Comparison of ENCODE assay signal across 8 cellular contexts in genomic region chr15:57375827-57376694, GRCh38. TPM values are rescaled to one million over a fixed set of nuclear protein-coding genes. Genes with fewer than 3 reads are reported as not detected.
DNase-seq lines count a peak whose midpoint lies in the region; ATAC-seq, FAIRE-seq and TF ChIP-seq lines count a peak whose summit lies in the region.

TSS of gene CGNL1 (plus strand) at chr15:57376505. CDS start at chr15:57438000, 61,495 bp downstream.

- peak; percentile 36 to 48 for ATAC-seq in stimulated activated naive B cell treated with anti-CD40 and anti-IgM and Interleukin-4, amounts not matched to agents 10 μg/mL and 1 μg/mL and 100 μg/mL, for 72 hours (replicated peaks)
- ATAC-seq in HG02840 (IDR thresholded peaks at IDR 0.05; ENCODE audit: low FRiP score, unreplicated experiment) (no peak), HG03521 (IDR thresholded peaks at IDR 0.05; ENCODE audit: unreplicated experiment) (no peak)

- H3K4me3 ChIP-seq in cardiac fibroblast (replicated peaks in 1 of 2; ENCODE audit: low read depth in 2 of 2, low read length in 2 of 2) (peak within 1 kb of the TSS; percentile 63 to 66), kidney epithelial cell (ENCODE audit: low read depth, low read length) (peak within 1 kb of the TSS; percentile 74)

- no peaks in the 10 kb centered on the region for H3K27me3 ChIP-seq in kidney epithelial cell (ENCODE audit: control insufficient read depth, insufficient read depth, low read length)

- peaks cover 0 to 1% of the 10 kb centered on the region in 2 donors for H3K36me3 Mint-ChIP-seq in stimulated activated naive B cell treated with anti-CD40 and anti-IgM and Interleukin-4, amounts not matched to agents 10 μg/mL and 1 μg/mL and 100 μg/mL, for 72 hours

- peaks cover 58 to 64% of the 10 kb centered on the region in 2 donors for H3K27me3 Mint-ChIP-seq in stimulated activated naive B cell treated with anti-CD40 and anti-IgM and Interleukin-4, amounts not matched to agents 10 μg/mL and 1 μg/mL and 100 μg/mL, for 72 hours

- no peaks in the 10 kb centered on the region for H3K36me3 ChIP-seq in kidney epithelial cell (ENCODE audit: control insufficient read depth, insufficient read depth, low read length)

- H3K27ac Mint-ChIP-seq in stimulated activated naive B cell treated with anti-CD40 and anti-IgM and Interleukin-4, amounts not matched to agents 10 μg/mL and 1 μg/mL and 100 μg/mL, for 72 hours = no peak within 1 kb of the TSS

- peak within 1 kb of the TSS; percentile 81 to 88 for H3K4me3 Mint-ChIP-seq in stimulated activated naive B cell treated with anti-CD40 and anti-IgM and Interleukin-4, amounts not matched to agents 10 μg/mL and 1 μg/mL and 100 μg/mL, for 72 hours

- DNase-seq in AG08396 (ENCODE audit: low spot score) (peak; percentile 79), HTR-8/SVneo (ENCODE audit: insufficient read length, low spot score) (peak; percentile 45), cardiac fibroblast (ENCODE audit: low read depth in 2 of 2) (peak in 1 of 2 donors; percentile 59), kidney epithelial cell (ENCODE audit: low read depth) (no peak), superior temporal gyrus (ENCODE audit: extremely low spot score) (no peak)
- DNase-seq in stimulated activated naive B cell treated with anti-CD40 and anti-IgM and Interleukin-4, amounts not matched to agents 10 μg/mL and 1 μg/mL and 100 μg/mL, for 72 hours = no peak

- H3K4me1 Mint-ChIP-seq in stimulated activated naive B cell treated with anti-CD40 and anti-IgM and Interleukin-4, amounts not matched to agents 10 μg/mL and 1 μg/mL and 100 μg/mL, for 72 hours = peaks cover 10 to 16% of the 10 kb centered on the region in 2 donors

- no peaks in the 10 kb centered on the region for H3K9me3 Mint-ChIP-seq in stimulated activated naive B cell treated with anti-CD40 and anti-IgM and Interleukin-4, amounts not matched to agents 10 μg/mL and 1 μg/mL and 100 μg/mL, for 72 hours

- TF ChIP-seq CTCF in cardiac fibroblast (IDR thresholded peaks at IDR 0.05; ENCODE audit: low read depth, low read length) (no peak), kidney epithelial cell (IDR thresholded peaks at IDR 0.05; ENCODE audit: insufficient read depth, low read length, poor library complexity, severe bottlenecking) (no peak)

- FAIRE-seq in HTR-8/SVneo (lab: Jason Lieb, UNC) = peak; percentile 13

RNA-seq across cellular contexts. Expression of gene CGNL1, which starts in this region (rescaled TPM):
- total RNA-seq in kidney epithelial cell = 2.1 and 2.8 TPM in 2 replicates

Comparison
In these comparisons a context has a peak if more than half of its experiments do, and no peak if none do; other contexts are left out.
1. DNase-seq: peak in AG08396 (single experiment) and HTR-8/SVneo (single experiment); none in kidney epithelial cell (single experiment), stimulated activated naive B cell treated with anti-CD40 and anti-IgM and Interleukin-4, amounts not matched to agents 10 μg/mL and 1 μg/mL and 100 μg/mL, for 72 hours (single experiment) and superior temporal gyrus (single experiment).
2. ATAC-seq: peak in stimulated activated naive B cell treated with anti-CD40 and anti-IgM and Interleukin-4, amounts not matched to agents 10 μg/mL and 1 μg/mL and 100 μg/mL, for 72 hours (2 of 2); none in HG02840 (single experiment) and HG03521 (single experiment).